10 cellular contexts compared by ENCODE assay signal in the genomic region with DNA sequence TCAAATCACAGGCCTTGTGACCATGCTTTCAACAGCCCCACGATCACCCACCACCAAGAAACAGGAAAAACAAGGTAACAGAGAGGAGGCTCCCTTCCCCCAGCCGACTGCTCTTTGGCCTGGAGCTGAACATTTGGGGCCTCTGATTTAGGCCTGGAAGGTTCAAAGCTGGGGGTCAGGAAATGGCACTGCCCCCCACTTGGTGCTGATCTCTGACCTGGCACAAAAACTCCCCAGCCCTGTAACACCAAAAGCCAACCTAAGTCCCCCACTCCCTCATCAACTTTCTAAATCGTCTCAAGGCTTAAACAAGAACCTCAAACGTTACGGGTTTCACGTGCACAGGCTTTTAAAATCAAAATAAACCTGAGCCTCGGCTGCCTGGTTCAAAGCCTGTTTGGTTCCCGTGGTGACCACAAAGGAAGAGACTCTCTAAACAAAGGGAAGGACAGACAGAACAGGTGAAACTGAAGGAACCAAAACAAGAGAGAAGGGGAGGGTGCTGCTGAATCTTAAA. TPM values are rescaled to one million over a fixed set of nuclear protein-coding genes. Genes with fewer than 3 reads are reported as not detected.
DNase-seq lines count a peak whose midpoint lies in the region; ATAC-seq and TF ChIP-seq lines count a peak whose summit lies in the region.
"Had no signal": no experiment of that assay in that cellular context is flagged by ENCODE, and none has a peak within 500 bp of the region (broad histone marks: within the 10 kb centered on the region; RNA-seq: fewer than 3 reads in every experiment).

No MANE protein-coding gene starts in this region.

- peaks cover 23% of the 10 kb centered on the region for H3K9me3 Mint-ChIP-seq in activated naive CD4-positive, alpha-beta T cell treated with anti-CD3 and anti-CD28 coated beads, Interleukin-2, amount 10 ng/mL, durations not matched to agents 7 days and 5 days
- H3K9me3 Mint-ChIP-seq in activated T-helper 2 cell treated with anti-CD3 and anti-CD28 coated beads, Interferon-gamma antibody, Interleukin-2, Interleukin-4, amounts not matched to agents 10 μg/mL and 5 μg/mL and 100 μg/mL, durations not matched to agents 14 hours and 24 hours and 36 hours = peaks cover 8% of the 10 kb centered on the region

- H3K4me3 ChIP-seq in thyroid gland (replicated peaks in 1 of 3) = no peak overlapping the region

- peaks cover 4% of the 10 kb centered on the region for H3K27me3 Mint-ChIP-seq in activated naive CD4-positive, alpha-beta T cell treated with anti-CD3 and anti-CD28 coated beads, Interleukin-2, amount 10 ng/mL, durations not matched to agents 7 days and 5 days
- H3K27me3 Mint-ChIP-seq in activated T-helper 2 cell treated with anti-CD3 and anti-CD28 coated beads, Interferon-gamma antibody, Interleukin-2, Interleukin-4, amounts not matched to agents 10 μg/mL and 5 μg/mL and 100 μg/mL, durations not matched to agents 14 hours and 24 hours and 36 hours (ENCODE audit: low read depth) = no peaks in the 10 kb centered on the region

- intact Hi-C loops in activated T-helper 2 cell treated with anti-CD3 and anti-CD28 coated beads, Interferon-gamma antibody, Interleukin-2, Interleukin-4, amounts not matched to agents 10 μg/mL and 5 μg/mL and 100 μg/mL, durations not matched to agents 14 hours and 24 hours and 36 hours (cut with micrococcal nuclease) = loop anchor here (10.0 kb wide), 1 partner anchor 645 kb away; the partner anchor contains the start of gene SUSD6
- intact Hi-C loops in thyroid gland (cut with DNase I) = no loop called here

- peak overlapping the region; percentile 90 for H3K27ac Mint-ChIP-seq in activated naive CD4-positive, alpha-beta T cell treated with anti-CD3 and anti-CD28 coated beads, Interleukin-2, amount 10 ng/mL, durations not matched to agents 7 days and 5 days
- peak overlapping the region; percentile 30 for H3K27ac Mint-ChIP-seq in activated T-helper 2 cell treated with anti-CD3 and anti-CD28 coated beads, Interferon-gamma antibody, Interleukin-2, Interleukin-4, amounts not matched to agents 10 μg/mL and 5 μg/mL and 100 μg/mL, durations not matched to agents 14 hours and 24 hours and 36 hours

- H3K27ac ChIP-seq in layer of hippocampus (ENCODE audit: low read depth, low read length) = peak overlapping the region; percentile 23
- peak overlapping the region in 2 of 3 donors; percentile 35 to 47 for H3K27ac ChIP-seq in thyroid gland

- no peak for TF ChIP-seq CTCF in thyroid gland (IDR thresholded peaks at IDR 0.05)
- no peak for TF ChIP-seq CTCF in GM10248 (IDR thresholded peaks at IDR 0.05; ENCODE audit: control extremely low read depth, extremely low read depth, low read depth, missing control alignments)

- ATAC-seq in HG02571 (IDR thresholded peaks at IDR 0.05; ENCODE audit: unreplicated experiment) = no peak

- WGBS in thyroid gland, 2 donors = 29 to 31% methylated on average over 8 of the region's 8 CpGs

- peaks cover 47% of the 10 kb centered on the region for H3K36me3 Mint-ChIP-seq in activated naive CD4-positive, alpha-beta T cell treated with anti-CD3 and anti-CD28 coated beads, Interleukin-2, amount 10 ng/mL, durations not matched to agents 7 days and 5 days
- peaks cover 44% of the 10 kb centered on the region for H3K36me3 Mint-ChIP-seq in activated T-helper 2 cell treated with anti-CD3 and anti-CD28 coated beads, Interferon-gamma antibody, Interleukin-2, Interleukin-4, amounts not matched to agents 10 μg/mL and 5 μg/mL and 100 μg/mL, durations not matched to agents 14 hours and 24 hours and 36 hours (ENCODE audit: low read depth)

- peaks cover 82% of the 10 kb centered on the region for H3K4me1 Mint-ChIP-seq in activated naive CD4-positive, alpha-beta T cell treated with anti-CD3 and anti-CD28 coated beads, Interleukin-2, amount 10 ng/mL, durations not matched to agents 7 days and 5 days
- peaks cover 40% of the 10 kb centered on the region for H3K4me1 Mint-ChIP-seq in activated T-helper 2 cell treated with anti-CD3 and anti-CD28 coated beads, Interferon-gamma antibody, Interleukin-2, Interleukin-4, amounts not matched to agents 10 μg/mL and 5 μg/mL and 100 μg/mL, durations not matched to agents 14 hours and 24 hours and 36 hours (ENCODE audit: low read depth)

- H3K4me3 Mint-ChIP-seq in activated naive CD4-positive, alpha-beta T cell treated with anti-CD3 and anti-CD28 coated beads, Interleukin-2, amount 10 ng/mL, durations not matched to agents 7 days and 5 days = peak overlapping the region; percentile 61
- no peak overlapping the region for H3K4me3 Mint-ChIP-seq in activated T-helper 2 cell treated with anti-CD3 and anti-CD28 coated beads, Interferon-gamma antibody, Interleukin-2, Interleukin-4, amounts not matched to agents 10 μg/mL and 5 μg/mL and 100 μg/mL, durations not matched to agents 14 hours and 24 hours and 36 hours (ENCODE audit: low read depth)

- H3K9me3 ChIP-seq in thyroid gland = no peaks in the 10 kb centered on the region

- H3K27me3 ChIP-seq in layer of hippocampus (ENCODE audit: control insufficient read depth, insufficient read depth, low read length) (no peaks in the 10 kb centered on the region), thyroid gland (no peaks in the 10 kb centered on the region)

- no peaks in the 10 kb centered on the region for H3K36me3 ChIP-seq in thyroid gland

- TF ChIP-seq POLR2A in thyroid gland (IDR thresholded peaks at IDR 0.05) = no peak

- peak; percentile 78 for DNase-seq in activated naive CD4-positive, alpha-beta T cell treated with anti-CD3 and anti-CD28 coated beads, Interleukin-2, amount 10 ng/mL, durations not matched to agents 7 days and 5 days
- DNase-seq in activated naive CD4-positive, alpha-beta T cell treated with anti-CD3 and anti-CD28 coated beads, Interleukin-2, amount 50 U/mL, for 16 hours = no peak
- DNase-seq in activated T-helper 2 cell treated with anti-CD3 and anti-CD28 coated beads, Interferon-gamma antibody, Interleukin-2, Interleukin-4, amounts not matched to agents 10 μg/mL and 5 μg/mL and 100 μg/mL, durations not matched to agents 14 hours and 24 hours and 36 hours (ENCODE audit: low spot score) = no peak
- DNase-seq in thyroid gland (peak; percentile 35 to 37), NCI-H2029 treated with DMSO at 0.1 percent for 48 hours (lab: John Stamatoyannopoulos, UW) (no peak), GM10248 (ENCODE audit: extremely low spot score) (no peak)
- DNase-seq: DMS79, SIG-M5 had no signal

- CTCF ChIA-PET in activated naive CD4-positive, alpha-beta T cell treated with anti-CD3 and anti-CD28 coated beads, Interleukin-2, amount 10 ng/mL, durations not matched to agents 7 days and 5 days (lab: Charles Lee) = interaction anchor here (1.0 to 1.3 kb wide), 2 partner anchors 44 to 59 kb away, joined by 3 read pairs; no protein-coding TSS in a partner anchor
- CTCF ChIA-PET in GM10248 (lab: Yijun Ruan, JAX) = interaction anchor here (1.2 kb wide), 1 partner anchor 13 kb away, joined by 3 read pairs; no protein-coding TSS in a partner anchor

- POLR2A ChIA-PET in GM10248 (lab: Yijun Ruan, JAX) = no interaction called here

- H3K4me1 ChIP-seq in thyroid gland = peaks cover 35 to 54% of the 10 kb centered on the region in 2 donors

RNA-seq across cellular contexts. Expression of gene ACTN1, which starts 8.9 kb away (rescaled TPM):
- total RNA-seq in activated T-helper 2 cell treated with anti-CD3 and anti-CD28 coated beads, Interferon-gamma antibody, Interleukin-2, Interleukin-4, amounts not matched to agents 10 μg/mL and 5 μg/mL and 100 μg/mL, durations not matched to agents 14 hours and 24 hours and 36 hours = 133 and 134 TPM in 2 replicates
- 10 to 100 TPM; 48.1 to 90.4 (median 64.8) TPM for total RNA-seq in thyroid gland

Comparison
In these comparisons a context has a peak if more than half of its experiments do, and no peak if none do; other contexts are left out.
1. DNase-seq: peak in activated naive CD4-positive, alpha-beta T cell treated with anti-CD3 and anti-CD28 coated beads, Interleukin-2, amount 10 ng/mL, durations not matched to agents 7 days and 5 days (single experiment) and thyroid gland (2 of 2); none in activated naive CD4-positive, alpha-beta T cell treated with anti-CD3 and anti-CD28 coated beads, Interleukin-2, amount 50 U/mL, for 16 hours (single experiment), activated T-helper 2 cell treated with anti-CD3 and anti-CD28 coated beads, Interferon-gamma antibody, Interleukin-2, Interleukin-4, amounts not matched to agents 10 μg/mL and 5 μg/mL and 100 μg/mL, durations not matched to agents 14 hours and 24 hours and 36 hours (single experiment), NCI-H2029 treated with DMSO at 0.1 percent for 48 hours (single experiment) and GM10248 (single experiment).